ENCODE assay signal across 2 cellular contexts in genomic region chr9:86163503-86163902, GRCh38.
A peak's percentile ranks its signal among the peaks of the same experiment; 100 is the strongest.
TF ChIP-seq lines count a peak whose summit lies in the region.

No MANE protein-coding gene starts in this region.

TF ChIP-seq in HepG2, 621 proteins besides CTCF, POLR2A, EP300 and RAD21 (continued from another document and continues in another):
- TF ChIP-seq ZNF234 (CRISPR knock-in tag; conservative IDR thresholded peaks at IDR 0.05) (no peak), GPN1 (CRISPR knock-in tag; IDR thresholded peaks at IDR 0.05; ENCODE audit: borderline replicate concordance) (no peak), SIN3A (IDR thresholded peaks at IDR 0.05; ENCODE audit: borderline replicate concordance, low read depth, low read length) (no peak), IKZF4 (CRISPR knock-in tag; IDR thresholded peaks at IDR 0.05; ENCODE audit: borderline replicate concordance, low read depth, not compliant biosample characterization) (no peak), PREB (CRISPR knock-in tag; IDR thresholded peaks at IDR 0.05) (no peak), MAFK (conservative IDR thresholded peaks at IDR 0.05 in 1 of 2, IDR thresholded peaks at IDR 0.05 in 1 of 2; ENCODE audit: low read length in 2 of 2) (peak; percentile 84 to 95), GLI4 (CRISPR knock-in tag; IDR thresholded peaks at IDR 0.05; ENCODE audit: borderline replicate concordance) (no peak), TCF7 (IDR thresholded peaks at IDR 0.05; ENCODE audit: low read depth) (no peak), ZBED4 (CRISPR knock-in tag; IDR thresholded peaks at IDR 0.05; ENCODE audit: borderline replicate concordance) (no peak), UBTF (CRISPR knock-in tag; IDR thresholded peaks at IDR 0.05) (no peak), ZBTB21 (CRISPR knock-in tag; IDR thresholded peaks at IDR 0.05) (no peak), MAFF (IDR thresholded peaks at IDR 0.05; ENCODE audit: low read depth, low read length) (peak; percentile 91), CCDC6 (CRISPR knock-in tag; IDR thresholded peaks at IDR 0.05) (no peak), NFE2L1 (CRISPR knock-in tag; IDR thresholded peaks at IDR 0.05; ENCODE audit: borderline replicate concordance) (no peak), THYN1 (CRISPR knock-in tag; IDR thresholded peaks at IDR 0.05; ENCODE audit: borderline replicate concordance, low read depth) (no peak)

TF ChIP-seq in K562, 482 proteins besides CTCF, POLR2A, EP300 and RAD21 (continued from another document):
- TF ChIP-seq DLX4 (CRISPR knock-in tag; IDR thresholded peaks at IDR 0.05) (no peak), PHB2 (IDR thresholded peaks at IDR 0.05; ENCODE audit: low read depth) (no peak), MAFK (IDR thresholded peaks at IDR 0.05; ENCODE audit: low read length) (peak; percentile 67), PTBP1 (IDR thresholded peaks at IDR 0.05; ENCODE audit: low read depth, low read length) (no peak), ZNF212 (CRISPR knock-in tag; IDR thresholded peaks at IDR 0.05) (no peak), FOXA1 (IDR thresholded peaks at IDR 0.05; ENCODE audit: borderline replicate concordance) (no peak), PPARD (CRISPR knock-in tag; IDR thresholded peaks at IDR 0.05) (no peak), HMGXB4 (CRISPR knock-in tag; IDR thresholded peaks at IDR 0.05) (no peak), MAFG (tag; conservative IDR thresholded peaks at IDR 0.05) (peak; percentile 65), C11orf30 (IDR thresholded peaks at IDR 0.05; ENCODE audit: low read depth) (peak; percentile 67), ZNF76 (CRISPR knock-in tag; IDR thresholded peaks at IDR 0.05; ENCODE audit: borderline replicate concordance) (no peak), GATA2 (CRISPR knock-in tag; IDR thresholded peaks at IDR 0.05) (no peak), PRDM10 (IDR thresholded peaks at IDR 0.05; ENCODE audit: partially characterized antibody) (no peak), ZNF121 (CRISPR knock-in tag; conservative IDR thresholded peaks at IDR 0.05) (no peak), SNAPC5 (CRISPR knock-in tag; IDR thresholded peaks at IDR 0.05) (no peak), KAT7 (CRISPR knock-in tag; IDR thresholded peaks at IDR 0.05; ENCODE audit: borderline replicate concordance) (no peak), ZNF316 (IDR thresholded peaks at IDR 0.05) (peak; percentile 77), ZFP1 (CRISPR knock-in tag; IDR thresholded peaks at IDR 0.05) (no peak), MTA2 (IDR thresholded peaks at IDR 0.05; ENCODE audit: low read depth) (no peak), BRCA1 (IDR thresholded peaks at IDR 0.05) (no peak), BRCA1 (CRISPR knock-in tag; IDR thresholded peaks at IDR 0.05) (no peak), ELF1 (tag; IDR thresholded peaks at IDR 0.05) (no peak), ZFP91 (CRISPR knock-in tag; IDR thresholded peaks at IDR 0.05) (no peak), FOSL1 (tag; conservative IDR thresholded peaks at IDR 0.05) (no peak)
